Comparison of ENCODE assay signal across 8 cellular contexts in genomic region chrX:46325312-46325877, GRCh38.
DNase-seq lines count a peak whose midpoint lies in the region; ATAC-seq, FAIRE-seq and TF ChIP-seq lines count a peak whose summit lies in the region.

No MANE protein-coding gene starts in this region.

- dilution Hi-C loops in endothelial cell of umbilical vein (cut with MboI; ENCODE audit: extremely low pct_ligation_motif_present, low sequenced_read_pairs) = no loop called here

- CTCF ChIA-PET in endothelial cell of umbilical vein (lab: Charles Lee) = interaction anchor here (1.0 kb wide), 1 partner anchor 51 kb away, joined by 3 read pairs; no protein-coding TSS in a partner anchor

- no peaks in the 10 kb centered on the region for H3K9me3 Mint-ChIP-seq in natural killer cell

- peak overlapping the region; percentile 98 for H3K27ac ChIP-seq in endothelial cell of umbilical vein (ENCODE audit: insufficient read depth, low read depth, low read length)

- H3K4me3 Mint-ChIP-seq in natural killer cell = no peak overlapping the region

- BruUV-seq in endothelial cell of umbilical vein (replicated peaks; lab: Mats Ljungman, UMichigan) = no TSS peak

- H3K9me1 ChIP-seq in endothelial cell of umbilical vein (replicated peaks; ENCODE audit: control insufficient read depth, extremely low read depth, insufficient read depth, low read length) = no peaks in the 10 kb centered on the region

- no peak overlapping the region for H3K27ac Mint-ChIP-seq in natural killer cell

- H3K4me1 ChIP-seq in endothelial cell of umbilical vein (ENCODE audit: control insufficient read depth, extremely low read depth, insufficient read depth, low read length) = peaks cover 36% of the 10 kb centered on the region

- DNase-seq in ELF-1 (ENCODE audit: low read depth, low spot score) = peak; percentile 88
- DNase-seq in T-helper 22 cell (ENCODE audit: low read depth) = peak; percentile 14
- DNase-seq in endothelial cell of umbilical vein (ENCODE audit: low read depth, low spot score) = peak; percentile 69
- peak; percentile 51 for DNase-seq in stimulated activated CD4-positive, alpha-beta T cell treated with anti-CD3 and anti-CD28 coated beads, Interleukin-12 subunit alpha, Interleukin-12 subunit beta, amount 100 ng/mL, for 4 hours
- DNase-seq in natural killer cell = no peak

- H3K27me3 ChIP-seq in endothelial cell of umbilical vein (ENCODE audit: control insufficient read depth in 2 of 2, insufficient read depth in 2 of 2, low read length in 2 of 2) = no peaks in the 10 kb centered on the region

- no peak overlapping the region for H3K4me3 ChIP-seq in endothelial cell of umbilical vein (replicated peaks in 1 of 3; ENCODE audit: insufficient read depth in 1 of 3, low read depth in 1 of 3, low read length in 3 of 3)

- intact Hi-C loops in endothelial cell of umbilical vein (cut with micrococcal nuclease) = loop anchor here (5.0 kb wide), 3 partner anchors 52 to 613 kb away; no protein-coding TSS in a partner anchor
- intact Hi-C loops in natural killer cell (cut with micrococcal nuclease) = no loop called here

- H3K36me3 ChIP-seq in endothelial cell of umbilical vein (ENCODE audit: control insufficient read depth in 2 of 2, extremely low read depth in 1 of 2, insufficient read depth in 2 of 2, low read length in 2 of 2) = no peaks in the 10 kb centered on the region

- no peak for TF ChIP-seq CTCF in endothelial cell of umbilical vein (IDR thresholded peaks at IDR 0.05; ENCODE audit: extremely low read depth in 1 of 2, insufficient read depth in 1 of 2, low read depth in 1 of 2, low read length in 2 of 2)
- TF ChIP-seq CTCF in natural killer cell (IDR thresholded peaks at IDR 0.05) = no peak

- no peak for FAIRE-seq in endothelial cell of umbilical vein (lab: Jason Lieb, UNC)

- peak overlapping the region; percentile 95 for H3K9ac ChIP-seq in endothelial cell of umbilical vein (replicated peaks; ENCODE audit: extremely low read depth, insufficient read depth, low read length)

- H2AFZ ChIP-seq in endothelial cell of umbilical vein (ENCODE audit: low read depth, low read length) = peak overlapping the region; percentile 11

- H3K79me2 ChIP-seq in endothelial cell of umbilical vein (ENCODE audit: control insufficient read depth, insufficient read depth, low read length) = no peaks in the 10 kb centered on the region

- H3K36me3 Mint-ChIP-seq in natural killer cell = no peaks in the 10 kb centered on the region

- ATAC-seq in GM21717 (IDR thresholded peaks at IDR 0.05; ENCODE audit: unreplicated experiment) (no peak), HG03196 (IDR thresholded peaks at IDR 0.05; ENCODE audit: unreplicated experiment) (no peak), HG03520 (IDR thresholded peaks at IDR 0.05; ENCODE audit: unreplicated experiment) (no peak), natural killer cell (no peak)

- no peak for TF ChIP-seq POLR2A in endothelial cell of umbilical vein (IDR thresholded peaks at IDR 0.05; ENCODE audit: low read depth, low read length)

- H3K4me1 Mint-ChIP-seq in natural killer cell = no peaks in the 10 kb centered on the region

- H3K9me3 ChIP-seq in endothelial cell of umbilical vein (replicated peaks; ENCODE audit: control insufficient read depth, insufficient read depth, low read length) = no peaks in the 10 kb centered on the region

- POLR2A ChIA-PET in endothelial cell of umbilical vein (lab: Charles Lee) = no interaction called here

- H4K20me1 ChIP-seq in endothelial cell of umbilical vein (replicated peaks; ENCODE audit: control insufficient read depth, extremely low read depth, insufficient read depth, low read length) = no peaks in the 10 kb centered on the region

- peaks cover 2 to 17% of the 10 kb centered on the region in 2 donors for H3K27me3 Mint-ChIP-seq in natural killer cell (ENCODE audit: low read depth in 2 of 2)

- peak overlapping the region; percentile 72 for H3K4me2 ChIP-seq in endothelial cell of umbilical vein (ENCODE audit: insufficient read depth, low read length)

TF ChIP-seq in endothelial cell of umbilical vein, 7 proteins besides CTCF, POLR2A, EP300 and RAD21:
- TF ChIP-seq GATA2 (IDR thresholded peaks at IDR 0.05; ENCODE audit: insufficient read depth, insufficient read length, low read depth, low read length) = no peak
- no peak for TF ChIP-seq EZH2 (IDR thresholded peaks at IDR 0.05; ENCODE audit: borderline replicate concordance, low read depth, low read length, severe bottlenecking)
- TF ChIP-seq FOS (IDR thresholded peaks at IDR 0.05; ENCODE audit: borderline replicate concordance, insufficient read depth, low read length) = peak; percentile 45
- peak; percentile 53 for TF ChIP-seq JUN (IDR thresholded peaks at IDR 0.05; ENCODE audit: borderline replicate concordance, insufficient read depth, insufficient read length, low read depth)
- TF ChIP-seq POLR2AphosphoS5 (IDR thresholded peaks at IDR 0.05; ENCODE audit: insufficient read depth, low read depth, low read length) = no peak
